In genomic region chr15:96629501-96629900, GRCh38 we compare ENCODE assay signal across 21 cellular contexts.
A peak's percentile ranks its signal among the peaks of the same experiment; 100 is the strongest.
DNase-seq lines count a peak whose midpoint lies in the region; ATAC-seq and TF ChIP-seq lines count a peak whose summit lies in the region.
"Had no signal": no experiment of that assay in that cellular context is flagged by ENCODE, and none has a peak within 500 bp of the region (broad histone marks: within the 10 kb centered on the region; RNA-seq: fewer than 3 reads in every experiment).

No MANE protein-coding gene starts in this region.

- no peaks in the 10 kb centered on the region for H3K36me3 ChIP-seq in right atrium auricular region
- no peaks in the 10 kb centered on the region for H3K36me3 ChIP-seq in mucosa of descending colon (ENCODE audit: low read depth)
- H3K36me3 ChIP-seq: BLaER1, neural progenitor cell, SJCRH30 had no signal

- peaks cover 0 to 22% of the 10 kb centered on the region in 2 donors for H3K4me1 ChIP-seq in right atrium auricular region
- no peaks in the 10 kb centered on the region for H3K4me1 ChIP-seq in mucosa of descending colon (ENCODE audit: low read depth)
- H3K4me1 ChIP-seq: BLaER1 had no signal

- intact Hi-C loops in Right ventricle myocardium inferior (cut with DNase I), result no loop called here
- intact Hi-C loops in head of caudate nucleus (cut with DNase I), result no loop called here
- intact Hi-C loops in mucosa of descending colon (cut with DNase I, micrococcal nuclease), result no loop called here

- no peak overlapping the region for H3K4me3 Mint-ChIP-seq in mesothelial cell of epicardium
- H3K4me3 Mint-ChIP-seq: neural progenitor cell; T-helper 1 cell treated with Interleukin-12 subunit alpha and Interleukin-12 subunit beta and Interleukin-4 antibody, amounts not matched to agents 30 μg/mL and 1 μg/mL, for 36 hours had no signal

- H3K9me3 ChIP-seq in right atrium auricular region, result no peaks in the 10 kb centered on the region
- no peaks in the 10 kb centered on the region for H3K9me3 ChIP-seq in mucosa of descending colon
- H3K9me3 ChIP-seq: BLaER1, SJCRH30 had no signal

- peaks cover 18% of the 10 kb centered on the region for H3K27me3 Mint-ChIP-seq in mesothelial cell of epicardium (ENCODE audit: low read depth)

- peaks cover 14% of the 10 kb centered on the region for H3K4me1 Mint-ChIP-seq in mesothelial cell of epicardium

- no peak overlapping the region for H3K4me3 ChIP-seq in right atrium auricular region
- no peak overlapping the region for H3K4me3 ChIP-seq in mucosa of descending colon
- H3K4me3 ChIP-seq: BLaER1, neural progenitor cell, SJCRH30 had no signal

- TF ChIP-seq CTCF in right atrium auricular region (IDR thresholded peaks at IDR 0.05), result no peak
- no peak for TF ChIP-seq CTCF in mucosa of descending colon (IDR thresholded peaks at IDR 0.05)
- TF ChIP-seq CTCF in mesothelial cell of epicardium (IDR thresholded peaks at IDR 0.05; ENCODE audit: unreplicated experiment), result no peak

- peaks cover 4% of the 10 kb centered on the region for H3K9me3 Mint-ChIP-seq in mesothelial cell of epicardium
- H3K9me3 Mint-ChIP-seq: neural progenitor cell had no signal

- ATAC-seq in Right ventricle myocardium inferior (peak; percentile 87), mucosa of descending colon (no peak), HG03135 (IDR thresholded peaks at IDR 0.05; ENCODE audit: unreplicated experiment) (no peak)
- ATAC-seq: left colon had no signal

- no peak overlapping the region for H3K27ac Mint-ChIP-seq in mesothelial cell of epicardium
- H3K27ac Mint-ChIP-seq: neural progenitor cell; T-helper 1 cell treated with Interleukin-12 subunit alpha and Interleukin-12 subunit beta and Interleukin-4 antibody, amounts not matched to agents 30 μg/mL and 1 μg/mL, for 36 hours had no signal

- no peaks in the 10 kb centered on the region for H3K36me3 Mint-ChIP-seq in mesothelial cell of epicardium
- H3K36me3 Mint-ChIP-seq: neural progenitor cell had no signal

- peak overlapping the region in 1 of 2 donors; percentile 23 for H3K27ac ChIP-seq in right atrium auricular region
- H3K27ac ChIP-seq: BLaER1, neural progenitor cell, SJCRH30, VCaP had no signal

- DNase-seq in Right ventricle myocardium inferior (ENCODE audit: missing footprints) (no peak), right atrium auricular region (ENCODE audit: low spot score) (no peak), head of caudate nucleus (peak in 24 of 42 donors; percentile 3 to 41 (median 15)), mucosa of descending colon (peak in 2 of 3 donors; percentile 2 to 20), mesothelial cell of epicardium (ENCODE audit: low spot score in 2 of 2, unreplicated experiment in 2 of 2) (no peak), NCI-H1436 (lab: John Stamatoyannopoulos, UW) (no peak)
- no peak for DNase-seq in stimulated activated CD4-positive, alpha-beta T cell treated with anti-CD3 and anti-CD28 coated beads, Interleukin-2, amount 100 ng/mL, for 48 hours
- DNase-seq: activated CD4-positive, alpha-beta T cell treated with anti-CD3 and anti-CD28 coated beads, Interleukin-2, amount 50 U/mL, for 1 hour; activated CD8-positive, alpha-beta memory T cell treated with anti-CD3 and anti-CD28 coated beads, Interleukin-2, amount 50 U/mL, for 48 hours; activated effector memory CD4-positive, alpha-beta T cell treated with Interleukin-2 at 50 U/mL for 16 hours; H7; Karpas-422; left colon; NCI-H1105; NCI-H526; SJCRH30 had no signal

- no peaks in the 10 kb centered on the region for H3K27me3 ChIP-seq in right atrium auricular region
- H3K27me3 ChIP-seq: BLaER1, neural progenitor cell, SJCRH30 had no signal

Comparison
In these comparisons a context has a peak if more than half of its experiments do, and no peak if none do; other contexts are left out.
1. DNase-seq: peak in head of caudate nucleus (24 of 42) and mucosa of descending colon (2 of 3); none in Right ventricle myocardium inferior (single experiment), right atrium auricular region (single experiment), mesothelial cell of epicardium (0 of 2), stimulated activated CD4-positive, alpha-beta T cell treated with anti-CD3 and anti-CD28 coated beads, Interleukin-2, amount 100 ng/mL, for 48 hours (0 of 2) and NCI-H1436 (single experiment).